Comparison of ENCODE assay signal across 22 cellular contexts in genomic region chr6:152078804-152079203, GRCh38.
A peak's percentile ranks its signal among the peaks of the same experiment; 100 is the strongest.
DNase-seq lines count a peak whose midpoint lies in the region; ATAC-seq, FAIRE-seq and TF ChIP-seq lines count a peak whose summit lies in the region.
"Had no signal": no experiment of that assay in that cellular context is flagged by ENCODE, and none has a peak within 500 bp of the region (broad histone marks: within the 10 kb centered on the region; RNA-seq: fewer than 3 reads in every experiment).

No MANE protein-coding gene starts in this region.

- no peak overlapping the region for H3K27ac ChIP-seq in HepG2 (ENCODE audit: extremely low read length, insufficient read depth, low read length)
- H3K27ac ChIP-seq in right lobe of liver, result no peak overlapping the region
- no peak overlapping the region for H3K27ac ChIP-seq in neural progenitor cell
- H3K27ac ChIP-seq: C4-2B, SJSA1 had no signal

- H3K4me3 ChIP-seq in HepG2 (replicated peaks in 1 of 3; ENCODE audit: insufficient read depth in 1 of 3, low read depth in 2 of 3, low read length in 3 of 3), result no peak overlapping the region
- H3K4me3 ChIP-seq in right lobe of liver, result no peak overlapping the region
- no peak overlapping the region for H3K4me3 ChIP-seq in neural progenitor cell
- H3K4me3 ChIP-seq: SJSA1 had no signal

- CTCF ChIA-PET in HepG2 (lab: Yijun Ruan, JAX; ENCODE audit: low intra/inter-chr PET ratio, low total read pairs), result no interaction called here

- ATAC-seq in HepG2, result no peak; the same call in 2 of the 3 replicates
- no peak for ATAC-seq in right lobe of liver
- ATAC-seq in HG02642 (IDR thresholded peaks at IDR 0.05; ENCODE audit: poor library complexity, unreplicated experiment), result no peak
- ATAC-seq: Right ventricle myocardium inferior had no signal

- DNase-seq in HepG2 (ENCODE audit: low spot score) (no peak), right lobe of liver (no peak), ecto neural progenitor cell (ENCODE audit: low spot score) (peak; percentile 60), neural progenitor cell (ENCODE audit: low spot score) (peak; percentile 72), NCI-H128 (lab: John Stamatoyannopoulos, UW; ENCODE audit: unreplicated experiment) (no peak), NCI-H1930 (lab: John Stamatoyannopoulos, UW) (no peak)
- DNase-seq: Calu3; CD8-positive, alpha-beta memory T cell; DMS153; GOT3; Karpas-422; MV-4-11; NCI-H1694; NCI-H2107; NCI-H446 treated with DMSO at 0.1 percent for 48 hours; NCI-H526 treated with DMSO at 0.1 percent for 48 hours had no signal

- H4K20me1 ChIP-seq in HepG2 (ENCODE audit: insufficient read depth, low read length) (no peaks in the 10 kb centered on the region), neural progenitor cell (ENCODE audit: low read depth) (no peaks in the 10 kb centered on the region)

- H3K9me3 ChIP-seq in HepG2 (ENCODE audit: low read length), result peaks cover 25% of the 10 kb centered on the region
- no peaks in the 10 kb centered on the region for H3K9me3 ChIP-seq in right lobe of liver
- no peaks in the 10 kb centered on the region for H3K9me3 ChIP-seq in neural progenitor cell (ENCODE audit: low read depth)
- H3K9me3 ChIP-seq: SJSA1 had no signal

- peaks cover 20% of the 10 kb centered on the region for H3K9me3 Mint-ChIP-seq in neural progenitor cell

- H3K79me2 ChIP-seq in HepG2 (ENCODE audit: insufficient read depth, low read length) (no peaks in the 10 kb centered on the region), neural progenitor cell (ENCODE audit: low read depth) (no peaks in the 10 kb centered on the region)

- H3K4me1 Mint-ChIP-seq in neural progenitor cell, result no peaks in the 10 kb centered on the region
- H3K4me1 Mint-ChIP-seq: CD8-positive, alpha-beta memory T cell had no signal

- 47% methylated on average over 7 of the region's 7 CpGs for WGBS in HepG2 (ENCODE audit: low lambda C conversion rate)
- WGBS in right lobe of liver (ENCODE audit: insufficient coverage, low coverage, low lambda C conversion rate, missing lambda C conversion rate), result no CpG with 5 or more reads among the region's 7 CpGs

- TF ChIP-seq EP300 in HepG2 (IDR thresholded peaks at IDR 0.05; ENCODE audit: low read depth in 2 of 2, low read length in 2 of 2) (no peak), HepG2 (CRISPR knock-in tag; IDR thresholded peaks at IDR 0.05; ENCODE audit: borderline replicate concordance) (no peak)

- H3K36me3 ChIP-seq in HepG2 (replicated peaks in 1 of 2; ENCODE audit: control insufficient read depth in 1 of 2, insufficient read depth in 2 of 2, low read length in 2 of 2) (no peaks in the 10 kb centered on the region), right lobe of liver (no peaks in the 10 kb centered on the region), neural progenitor cell (no peaks in the 10 kb centered on the region)
- H3K36me3 ChIP-seq: SJSA1 had no signal

- no peak overlapping the region for H3K4me3 Mint-ChIP-seq in neural progenitor cell
- H3K4me3 Mint-ChIP-seq: CD8-positive, alpha-beta memory T cell had no signal

- H3F3A ChIP-seq in neural progenitor cell (ENCODE audit: low read depth), result no peaks in the 10 kb centered on the region

- H3K36me3 Mint-ChIP-seq in neural progenitor cell, result peaks cover 2% of the 10 kb centered on the region

- no peak for TF ChIP-seq POLR2A in HepG2 (IDR thresholded peaks at IDR 0.05; ENCODE audit: insufficient read depth in 1 of 2, low read depth in 2 of 2, low read length in 2 of 2)
- TF ChIP-seq POLR2A in right lobe of liver (IDR thresholded peaks at IDR 0.05), result no peak

- H3K27ac Mint-ChIP-seq in neural progenitor cell, result no peak overlapping the region
- H3K27ac Mint-ChIP-seq: CD8-positive, alpha-beta memory T cell had no signal

- H3K4me2 ChIP-seq in HepG2 (ENCODE audit: low read depth, low read length) (no peak overlapping the region), neural progenitor cell (no peak overlapping the region)

- intact Hi-C loops in HepG2 (cut with micrococcal nuclease; ENCODE audit: unreplicated experiment), result no loop called here
- intact Hi-C loops in right lobe of liver (cut with DNase I), result no loop called here

- BruUV-seq in HepG2 (replicated peaks; lab: Mats Ljungman, UMichigan), result no TSS peak

- no peaks in the 10 kb centered on the region for H3K27me3 Mint-ChIP-seq in neural progenitor cell (ENCODE audit: insufficient read depth, low read depth)

- POLR2A ChIA-PET in HepG2 (lab: Yijun Ruan, JAX), result no interaction called here

- H2AFZ ChIP-seq in HepG2 (ENCODE audit: low read length) (no peak overlapping the region), neural progenitor cell (replicated peaks) (peak overlapping the region; percentile 37)

- H3K4me1 ChIP-seq in HepG2 (ENCODE audit: insufficient read depth, low read length) (no peaks in the 10 kb centered on the region), right lobe of liver (no peaks in the 10 kb centered on the region), neural progenitor cell (no peaks in the 10 kb centered on the region)
- H3K4me1 ChIP-seq: SJSA1 had no signal

- in situ Hi-C loops in HepG2 (cut with HindIII; ENCODE audit: extremely low pct_ligation_motif_present, low pct_unique_long_range_greater_than_20kb), result no loop called here

- H3K9ac ChIP-seq in HepG2 (ENCODE audit: insufficient read depth, low read depth, low read length) (no peak overlapping the region), neural progenitor cell (no peak overlapping the region)

- 0 out of 2 replicates have a peak, but pooled peaks have one; percentile 6 for TF ChIP-seq CTCF in HepG2 (CRISPR knock-in tag; IDR thresholded peaks at IDR 0.05)
- TF ChIP-seq CTCF in right lobe of liver (IDR thresholded peaks at IDR 0.05), result no peak
- peak; percentile 62 for TF ChIP-seq CTCF in neural progenitor cell (IDR thresholded peaks at IDR 0.05)

- no peaks in the 10 kb centered on the region for H3K27me3 ChIP-seq in HepG2 (ENCODE audit: control insufficient read depth in 1 of 2, insufficient read depth in 2 of 2, low read length in 2 of 2)
- H3K27me3 ChIP-seq in right lobe of liver, result no peaks in the 10 kb centered on the region
- no peaks in the 10 kb centered on the region for H3K27me3 ChIP-seq in neural progenitor cell
- H3K27me3 ChIP-seq: SJSA1 had no signal

- TF ChIP-seq RAD21 in HepG2 (CRISPR knock-in tag; IDR thresholded peaks at IDR 0.05), result no peak

- no peak for FAIRE-seq in HepG2 (lab: Jason Lieb, UNC)
- FAIRE-seq: G401.6, GM12892 had no signal

TF ChIP-seq in HepG2, 621 proteins besides CTCF, POLR2A, EP300 and RAD21:
- TF ChIP-seq ZNF674 (CRISPR knock-in tag; IDR thresholded peaks at IDR 0.05; ENCODE audit: low read depth) (no peak), CREB1 (IDR thresholded peaks at IDR 0.05) (no peak), CREB1 (CRISPR knock-in tag; IDR thresholded peaks at IDR 0.05) (no peak), NONO (IDR thresholded peaks at IDR 0.05) (no peak), NONO (CRISPR knock-in tag; conservative IDR thresholded peaks at IDR 0.05) (no peak), SRSF9 (IDR thresholded peaks at IDR 0.05; ENCODE audit: borderline replicate concordance, insufficient read depth, low read depth, low read length, poor library complexity, severe bottlenecking) (no peak)
TF ChIP-seq in HepG2: peak in this region for 0.

Comparison
In these comparisons a context has a peak if more than half of its experiments do, and no peak if none do; other contexts are left out.
1. CTCF ChIP-seq: peak in HepG2 (single experiment) and neural progenitor cell (single experiment); none in right lobe of liver (0 of 4).
2. DNase-seq: peak in ecto neural progenitor cell (single experiment) and neural progenitor cell (single experiment); none in HepG2 (single experiment), right lobe of liver (0 of 3), NCI-H128 (single experiment) and NCI-H1930 (0 of 2).